30 cellular contexts compared by ENCODE assay signal in the genomic region with DNA sequence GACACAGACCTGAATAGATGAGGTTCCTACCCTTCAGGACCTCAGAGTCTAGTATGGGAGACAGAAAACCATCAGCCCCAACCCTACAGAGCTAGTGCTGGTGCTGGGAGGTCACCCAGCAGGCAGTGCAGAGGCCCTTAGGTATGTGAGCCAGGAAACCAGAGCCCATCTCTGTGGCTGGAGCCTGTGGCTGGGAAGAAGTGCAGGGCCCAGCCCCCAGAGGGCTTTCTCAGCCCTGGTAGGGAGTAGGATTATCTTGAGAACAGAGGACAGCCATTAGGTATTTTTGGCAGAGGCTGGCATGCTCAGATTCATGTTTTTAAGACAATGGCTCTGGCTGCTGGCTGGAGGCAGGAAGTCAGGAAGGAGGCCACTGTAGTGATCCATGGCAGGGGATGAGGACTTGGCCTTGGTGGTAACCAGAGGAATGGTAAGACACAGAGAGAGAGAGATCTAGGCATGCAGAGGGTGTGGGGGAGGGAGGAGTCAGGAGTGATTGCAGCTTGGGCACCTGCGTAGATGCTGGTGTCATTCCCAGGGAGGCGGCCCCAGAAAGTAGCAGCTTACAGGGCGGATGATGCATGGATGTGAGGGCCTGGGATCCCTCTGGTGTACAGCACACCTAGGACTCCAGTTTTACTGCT.
"Had no signal": no experiment of that assay in that cellular context is flagged by ENCODE, and none has a peak within 500 bp of the region (broad histone marks: within the 10 kb centered on the region; RNA-seq: fewer than 3 reads in every experiment).

No MANE protein-coding gene starts in this region.

- H3K9me3 ChIP-seq: adrenal gland, ascending aorta, gastrocnemius medialis, uterus had no signal

- H3K27ac Mint-ChIP-seq: activated naive CD4-positive, alpha-beta T cell treated with anti-CD3 and anti-CD28 coated beads for 36 hours; activated naive CD8-positive, alpha-beta T cell treated with anti-CD3 and anti-CD28 coated beads for 36 hours; activated T-helper 1 cell treated with anti-CD3 and anti-CD28 coated beads, Interleukin-12 subunit alpha, Interleukin-12 subunit beta, Interleukin-2, Interleukin-4 antibody, amounts not matched to agents 30 ng/mL and 10 ng/mL and 1 ng/mL, durations not matched to agents 14 hours and 24 hours and 36 hours; dendritic cell treated with granulocyte-macrophage colony-stimulating factor and Interleukin-4, amounts not matched to agents 40 ng/mL and 50 ng/mL, for 4 days; natural killer cell; neural progenitor cell; stimulated activated naive CD8-positive, alpha-beta T cell treated with anti-CD3 and anti-CD28 coated beads, Interleukin-15, amount 100 ng/mL, for 72 hours; T-helper 2 cell treated with Interferon-gamma antibody and Interleukin-4, amounts not matched to agents 5 μg/mL and 100 μg/mL, for 36 hours had no signal

- H3K27me3 Mint-ChIP-seq: activated naive CD8-positive, alpha-beta T cell treated with anti-CD3 and anti-CD28 coated beads for 36 hours; dendritic cell treated with granulocyte-macrophage colony-stimulating factor and Interleukin-4, amounts not matched to agents 40 ng/mL and 50 ng/mL, for 4 days had no signal

- H3K36me3 ChIP-seq: adrenal gland, ascending aorta, gastrocnemius medialis, neural progenitor cell, uterus had no signal

- H3K4me3 ChIP-seq: adrenal gland, ascending aorta, gastrocnemius medialis, hepatocyte, neural progenitor cell, uterus had no signal

- H3K9me3 Mint-ChIP-seq: activated naive CD4-positive, alpha-beta T cell treated with anti-CD3 and anti-CD28 coated beads for 36 hours; activated naive CD8-positive, alpha-beta T cell treated with anti-CD3 and anti-CD28 coated beads for 36 hours; activated T-helper 1 cell treated with anti-CD3 and anti-CD28 coated beads, Interleukin-12 subunit alpha, Interleukin-12 subunit beta, Interleukin-2, Interleukin-4 antibody, amounts not matched to agents 30 ng/mL and 10 ng/mL and 1 ng/mL, durations not matched to agents 14 hours and 24 hours and 36 hours; natural killer cell; neural progenitor cell; stimulated activated naive CD8-positive, alpha-beta T cell treated with anti-CD3 and anti-CD28 coated beads, Interleukin-15, amount 100 ng/mL, for 72 hours; T-helper 2 cell treated with Interferon-gamma antibody and Interleukin-4, amounts not matched to agents 5 μg/mL and 100 μg/mL, for 36 hours; type B pancreatic cell had no signal

- H3K4me2 ChIP-seq: hepatocyte, neural progenitor cell had no signal

- ATAC-seq: gastrocnemius medialis; left colon; stimulated activated naive CD8-positive, alpha-beta T cell treated with anti-CD3 and anti-CD28 coated beads, Interleukin-15, amount 100 ng/mL, for 72 hours had no signal

- H3K4me3 Mint-ChIP-seq: activated naive CD4-positive, alpha-beta T cell treated with anti-CD3 and anti-CD28 coated beads for 36 hours; activated naive CD8-positive, alpha-beta T cell treated with anti-CD3 and anti-CD28 coated beads for 36 hours; activated T-helper 1 cell treated with anti-CD3 and anti-CD28 coated beads, Interleukin-12 subunit alpha, Interleukin-12 subunit beta, Interleukin-2, Interleukin-4 antibody, amounts not matched to agents 30 ng/mL and 10 ng/mL and 1 ng/mL, durations not matched to agents 14 hours and 24 hours and 36 hours; dendritic cell treated with granulocyte-macrophage colony-stimulating factor and Interleukin-4, amounts not matched to agents 40 ng/mL and 50 ng/mL, for 4 days; immature natural killer cell; natural killer cell; neural progenitor cell; stimulated activated naive CD8-positive, alpha-beta T cell treated with anti-CD3 and anti-CD28 coated beads, Interleukin-15, amount 100 ng/mL, for 72 hours; T-helper 2 cell treated with Interferon-gamma antibody and Interleukin-4, amounts not matched to agents 5 μg/mL and 100 μg/mL, for 36 hours; type B pancreatic cell had no signal

- H3K27me3 ChIP-seq: adrenal gland, ascending aorta, gastrocnemius medialis, hepatocyte, neural progenitor cell, uterus had no signal

- H3K36me3 Mint-ChIP-seq: activated naive CD8-positive, alpha-beta T cell treated with anti-CD3 and anti-CD28 coated beads for 36 hours; immature natural killer cell; natural killer cell; neural progenitor cell; type B pancreatic cell had no signal

- H3K27ac ChIP-seq: adrenal gland, ascending aorta, epithelial cell of prostate, gastrocnemius medialis, hepatocyte, neural progenitor cell, uterus had no signal

- H3K79me2 ChIP-seq: hepatocyte had no signal

- H3K4me1 Mint-ChIP-seq: activated naive CD8-positive, alpha-beta T cell treated with anti-CD3 and anti-CD28 coated beads for 36 hours; immature natural killer cell; natural killer cell; neural progenitor cell; stimulated activated naive CD8-positive, alpha-beta T cell treated with anti-CD3 and anti-CD28 coated beads, Interleukin-15, amount 100 ng/mL, for 72 hours had no signal

- H2AFZ ChIP-seq: hepatocyte, neural progenitor cell had no signal

- H3K4me1 ChIP-seq: adrenal gland, ascending aorta, gastrocnemius medialis, uterus had no signal

- DNase-seq: activated CD4-positive, alpha-beta T cell treated with anti-CD3 and anti-CD28 coated beads for 4 hours; activated CD4-positive, alpha-beta T cell treated with anti-CD3 and anti-CD28 coated beads, Interleukin-2, amount 50 U/mL, for 4 hours; activated CD8-positive, alpha-beta memory T cell treated with anti-CD3 and anti-CD28 coated beads, Interleukin-2, amount 50 U/mL, for 4 hours; activated effector memory CD4-positive, alpha-beta T cell treated with anti-CD3 and anti-CD28 coated beads, Interleukin-2, amount 50 U/mL, for 16 hours; activated naive CD4-positive, alpha-beta T cell treated with anti-CD3 and anti-CD28 coated beads for 36 hours; activated naive CD8-positive, alpha-beta T cell treated with anti-CD3 and anti-CD28 coated beads for 36 hours; activated T-cell treated with anti-CD3 and anti-CD28 coated beads, Interleukin-2, amount 50 U/mL, for 1 hour; adrenal gland; central memory CD4-positive, alpha-beta T cell; gastrocnemius medialis; immature natural killer cell; kidney; left colon; mammary epithelial cell; midbrain; natural killer cell; posterior cingulate gyrus; right cardiac atrium; stimulated activated CD4-positive, alpha-beta T cell treated with anti-CD3 and anti-CD28 coated beads, Interleukin-2, amount 100 ng/mL, for 48 hours; stimulated activated naive CD8-positive, alpha-beta T cell treated with anti-CD3 and anti-CD28 coated beads, Interleukin-15, amount 100 ng/mL, for 72 hours; T-helper 1 cell; uterus had no signal
